8 cellular contexts compared by ENCODE assay signal in the genomic region with DNA sequence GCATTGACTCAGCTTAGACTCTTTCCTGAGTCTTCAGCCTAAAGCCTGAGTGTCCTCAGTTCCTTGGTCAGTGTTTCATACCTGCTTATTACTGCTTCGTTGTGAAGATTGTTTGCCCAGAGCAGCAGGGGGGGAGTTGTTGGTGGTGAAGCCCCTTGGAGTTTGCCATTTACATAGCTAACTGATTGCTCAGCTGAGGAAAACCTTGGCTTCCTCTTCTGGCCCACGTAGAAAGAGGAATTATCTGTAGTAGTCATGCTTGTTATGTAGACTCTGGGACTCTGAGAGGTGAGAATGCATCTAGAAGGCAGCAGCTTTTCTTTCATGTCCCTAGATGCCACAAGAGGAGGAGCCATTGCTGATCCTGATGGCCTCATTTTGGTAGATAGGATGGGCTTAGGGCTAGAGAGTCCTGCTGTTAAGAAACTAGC.
DNase-seq lines count a peak whose midpoint lies in the region; ATAC-seq lines count a peak whose summit lies in the region.

No MANE protein-coding gene starts in this region.

- no peak overlapping the region for H3K4me3 ChIP-seq in skeletal muscle cell (ENCODE audit: low read depth, low read length)

- ATAC-seq in esophagus mucosa: no peak

- DNase-seq in NCI-H1105 treated with DMSO at 0.1 percent for 48 hours (lab: John Stamatoyannopoulos, UW) (peak; percentile 23), NCI-H1105 (lab: John Stamatoyannopoulos, UW) (no peak), OCI-M1 (lab: John Stamatoyannopoulos, UW) (peak; percentile 84), fibroblast of gingiva (ENCODE audit: low read depth) (peak; percentile 61), skeletal muscle cell (ENCODE audit: low read depth) (peak; percentile 85), GM19240 (ENCODE audit: insufficient read length, low spot score) (no peak), NCI-H1436 treated with DMSO at 0.1 percent for 48 hours (lab: John Stamatoyannopoulos, UW) (no peak)

Comparison
In these comparisons a context has a peak if more than half of its experiments do, and no peak if none do; other contexts are left out.
1. DNase-seq: peak in NCI-H1105 treated with DMSO at 0.1 percent for 48 hours (single experiment), OCI-M1 (single experiment), fibroblast of gingiva (single experiment) and skeletal muscle cell (single experiment); none in NCI-H1105 (single experiment), GM19240 (single experiment) and NCI-H1436 treated with DMSO at 0.1 percent for 48 hours (single experiment).